9 cellular contexts compared by ENCODE assay signal in the genomic region with DNA sequence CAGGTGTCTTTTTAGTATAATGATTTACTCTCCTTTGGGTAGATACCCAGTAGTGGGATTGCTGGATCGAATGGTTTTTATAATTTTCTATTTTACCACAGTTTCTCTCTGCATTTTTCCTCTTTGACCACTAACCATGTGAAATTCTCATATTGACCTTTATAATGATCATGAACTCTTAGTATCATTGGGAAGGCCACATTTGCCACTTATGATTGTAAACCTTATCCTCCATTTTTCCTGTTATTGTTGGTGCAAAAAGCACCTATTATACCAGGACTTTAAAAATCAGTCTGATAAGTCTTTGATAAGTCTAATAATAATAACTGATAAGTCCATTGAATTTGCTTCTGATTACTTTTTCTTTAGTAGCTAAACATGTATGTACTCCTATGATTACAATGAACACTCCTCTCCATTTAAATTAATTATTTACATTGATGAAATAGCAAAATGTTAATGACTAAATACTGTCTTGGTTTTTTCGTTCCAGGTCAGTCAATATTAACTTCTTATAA. TPM values are rescaled to one million over a fixed set of nuclear protein-coding genes. Genes with fewer than 3 reads are reported as not detected.
DNase-seq lines count a peak whose midpoint lies in the region; ATAC-seq, FAIRE-seq and TF ChIP-seq lines count a peak whose summit lies in the region.
"Had no signal": no experiment of that assay in that cellular context is flagged by ENCODE, and none has a peak within 500 bp of the region (broad histone marks: within the 10 kb centered on the region; RNA-seq: fewer than 3 reads in every experiment).

No MANE protein-coding gene starts in this region.

- no peaks in the 10 kb centered on the region for H3K9me3 ChIP-seq in IMR-90 (ENCODE audit: control insufficient read depth, insufficient read depth, low read length)
- no peaks in the 10 kb centered on the region for H3K9me3 ChIP-seq in small intestine (ENCODE audit: control insufficient read depth, low read depth)

- H3K4me3 ChIP-seq in IMR-90 (ENCODE audit: insufficient read depth, low read depth, low read length): no peak overlapping the region
- H3K4me3 ChIP-seq in fibroblast of pulmonary artery (replicated peaks; ENCODE audit: low read depth, low read length): peak overlapping the region; percentile 96
- no peak overlapping the region for H3K4me3 ChIP-seq in small intestine (ENCODE audit: low read depth in 1 of 2, low read length in 2 of 2)

- peaks cover 2% of the 10 kb centered on the region; the same call in 1 of the 2 replicates for H3K4me1 ChIP-seq in IMR-90 (ENCODE audit: control insufficient read depth, insufficient read depth, low read length)
- peaks cover 0 to 2% of the 10 kb centered on the region in 2 donors for H3K4me1 ChIP-seq in small intestine (ENCODE audit: control insufficient read depth in 2 of 2, insufficient read depth in 1 of 2, low read depth in 1 of 2, low read length in 1 of 2)

- peak overlapping the region; percentile 69 for H3K4me3 Mint-ChIP-seq in activated T-helper 1 cell treated with anti-CD3 and anti-CD28 coated beads, Interleukin-12 subunit alpha, Interleukin-12 subunit beta, Interleukin-2, Interleukin-4 antibody, amounts not matched to agents 30 ng/mL and 10 ng/mL and 1 ng/mL, durations not matched to agents 14 hours and 24 hours and 36 hours
- H3K4me3 Mint-ChIP-seq: endodermal cell had no signal

- H3K36me3 Mint-ChIP-seq in activated T-helper 1 cell treated with anti-CD3 and anti-CD28 coated beads, Interleukin-12 subunit alpha, Interleukin-12 subunit beta, Interleukin-2, Interleukin-4 antibody, amounts not matched to agents 30 ng/mL and 10 ng/mL and 1 ng/mL, durations not matched to agents 14 hours and 24 hours and 36 hours (ENCODE audit: low read depth): peaks cover 51% of the 10 kb centered on the region

- no peak for FAIRE-seq in small intestine (lab: Jason Lieb, UNC)

- POLR2A ChIA-PET in IMR-90 (lab: Charles Lee; ENCODE audit: unreplicated experiment): interaction anchor here (0.6 to 0.7 kb wide), 3 partner anchors 9 to 73 kb away, joined by 4 to 11 read pairs (median 6); a partner anchor contains a TSS

- H4K91ac ChIP-seq in IMR-90 (ENCODE audit: insufficient read depth, low read depth, low read length): no peak overlapping the region

- no peak overlapping the region for H2BK120ac ChIP-seq in IMR-90 (ENCODE audit: low read depth, low read length)

- H3K9me1 ChIP-seq in IMR-90 (ENCODE audit: insufficient read depth, low read length): no peaks in the 10 kb centered on the region; the same call in 1 of the 2 replicates

- 0 out of 2 replicates have a peak overlapping the region, but pooled peaks have one; percentile 10 for H3K4me2 ChIP-seq in IMR-90 (ENCODE audit: low read depth, low read length)

- no peak overlapping the region for H3K27ac ChIP-seq in IMR-90 (ENCODE audit: insufficient read depth, low read length)
- H3K27ac ChIP-seq in small intestine (ENCODE audit: low read depth in 1 of 2, low read length in 1 of 2): no peak overlapping the region

- H2AFZ ChIP-seq in IMR-90 (replicated peaks; ENCODE audit: low read length, poor library complexity): no peak overlapping the region

- no peak for TF ChIP-seq POLR2A in IMR-90 (IDR thresholded peaks at IDR 0.05; ENCODE audit: low read depth, low read length)

- CTCF ChIA-PET in IMR-90 (lab: Yijun Ruan, JAX): no interaction called here

- H2AK5ac ChIP-seq in IMR-90 (ENCODE audit: low read depth, low read length): no peak overlapping the region

- TF ChIP-seq CTCF in IMR-90 (conservative IDR thresholded peaks at IDR 0.05; ENCODE audit: low read depth, low read length): no peak
- no peak for TF ChIP-seq CTCF in fibroblast of pulmonary artery (IDR thresholded peaks at IDR 0.05; ENCODE audit: low read length, missing control alignments)

- no CpG with 5 or more reads among the region's 2 CpGs for WGBS in IMR-90 (ENCODE audit: extremely low coverage in 2 of 2, insufficient read length in 1 of 2), 2 experiments
- 51 to 75% (median 71%) methylated on average over 2 of the region's 2 CpGs for WGBS in small intestine, 3 donors

- H4K20me1 ChIP-seq in IMR-90 (ENCODE audit: insufficient read depth, low read length): peaks cover 96% of the 10 kb centered on the region

- no TSS peak for BruUV-seq in IMR-90 (replicated peaks; lab: Mats Ljungman, UMichigan)

- intact Hi-C loops in IMR-90 (cut with micrococcal nuclease): loop anchor here (5.0 kb wide), 1 partner anchor 80 kb away; no protein-coding TSS in a partner anchor
- intact Hi-C loops in activated T-helper 1 cell treated with anti-CD3 and anti-CD28 coated beads, Interleukin-12 subunit alpha, Interleukin-12 subunit beta, Interleukin-2, Interleukin-4 antibody, amounts not matched to agents 30 ng/mL and 10 ng/mL and 1 ng/mL, durations not matched to agents 14 hours and 24 hours and 36 hours (cut with micrococcal nuclease): loop anchor here (2.0 kb wide), 1 partner anchor 23 kb away; no protein-coding TSS in a partner anchor

- dilution Hi-C loops in IMR-90 (cut with HindIII; ENCODE audit: low sequenced_read_pairs, unreplicated experiment): no loop called here

- H4K8ac ChIP-seq in IMR-90 (ENCODE audit: low read depth in 2 of 2, low read length in 2 of 2): no peak overlapping the region

- H3K4ac ChIP-seq in IMR-90 (ENCODE audit: low read depth, low read length): no peak overlapping the region

- in situ Hi-C loops in IMR-90 (cut with MboI; ENCODE audit: low sequenced_read_pairs): no loop called here

- H3K79me1 ChIP-seq in IMR-90 (ENCODE audit: low read depth in 1 of 2, low read length in 2 of 2): peaks cover 5 to 40% of the 10 kb centered on the region in 2 experiments; a peak in 3 of 4 replicates

- no peak overlapping the region for H2BK5ac ChIP-seq in IMR-90 (ENCODE audit: low read depth, low read length, poor library complexity, severe bottlenecking)

- no peak for TF ChIP-seq RAD21 in IMR-90 (IDR thresholded peaks at IDR 0.05; ENCODE audit: low read length)

- DNase-seq in IMR-90 (peak; percentile 34), fibroblast of pulmonary artery (ENCODE audit: low read depth) (peak; percentile 52), small intestine (peak; percentile 11), NCI-H510A treated with DMSO at 0.1 percent for 48 hours (lab: John Stamatoyannopoulos, UW) (no peak), ureter (ENCODE audit: low spot score) (no peak)
- no peak for DNase-seq in activated T-helper 1 cell treated with anti-CD3 and anti-CD28 coated beads, Interleukin-12 subunit alpha, Interleukin-12 subunit beta, Interleukin-2, Interleukin-4 antibody, amounts not matched to agents 30 ng/mL and 10 ng/mL and 1 ng/mL, durations not matched to agents 14 hours and 24 hours and 36 hours (ENCODE audit: low spot score)
- DNase-seq in stimulated activated CD4-positive, alpha-beta T cell treated with anti-CD3 and anti-CD28 coated beads, Interleukin-1b, Interleukin-23, amount 100 ng/mL, for 48 hours: no peak
- DNase-seq: endodermal cell, substantia nigra had no signal

- no peak overlapping the region for H3K18ac ChIP-seq in IMR-90 (ENCODE audit: low read depth, low read length)

- H3K14ac ChIP-seq in IMR-90 (replicated peaks; ENCODE audit: low read depth, low read length): no peak overlapping the region

- H4K5ac ChIP-seq in IMR-90 (ENCODE audit: low read depth, low read length): no peak overlapping the region

- H3K56ac ChIP-seq in IMR-90 (ENCODE audit: extremely low read depth, insufficient read depth, low read length): no peak overlapping the region

- no peak overlapping the region for H3K23ac ChIP-seq in IMR-90 (ENCODE audit: low read depth, low read length)

- ATAC-seq in IMR-90 (ENCODE audit: low read depth): no peak

- H2BK20ac ChIP-seq in IMR-90 (ENCODE audit: low read depth, low read length): no peak overlapping the region

- H2AK9ac ChIP-seq in IMR-90 (replicated peaks; ENCODE audit: low read depth, low read length, poor library complexity): no peak overlapping the region

- H3K27me3 Mint-ChIP-seq in activated T-helper 1 cell treated with anti-CD3 and anti-CD28 coated beads, Interleukin-12 subunit alpha, Interleukin-12 subunit beta, Interleukin-2, Interleukin-4 antibody, amounts not matched to agents 30 ng/mL and 10 ng/mL and 1 ng/mL, durations not matched to agents 14 hours and 24 hours and 36 hours (ENCODE audit: insufficient read depth): no peaks in the 10 kb centered on the region

- H3K9ac ChIP-seq in IMR-90 (ENCODE audit: low read depth, low read length): no peak overlapping the region

- peak overlapping the region; percentile 75 for H3K27ac Mint-ChIP-seq in activated T-helper 1 cell treated with anti-CD3 and anti-CD28 coated beads, Interleukin-12 subunit alpha, Interleukin-12 subunit beta, Interleukin-2, Interleukin-4 antibody, amounts not matched to agents 30 ng/mL and 10 ng/mL and 1 ng/mL, durations not matched to agents 14 hours and 24 hours and 36 hours
- H3K27ac Mint-ChIP-seq: endodermal cell had no signal

- H3K9me3 Mint-ChIP-seq in activated T-helper 1 cell treated with anti-CD3 and anti-CD28 coated beads, Interleukin-12 subunit alpha, Interleukin-12 subunit beta, Interleukin-2, Interleukin-4 antibody, amounts not matched to agents 30 ng/mL and 10 ng/mL and 1 ng/mL, durations not matched to agents 14 hours and 24 hours and 36 hours: no peaks in the 10 kb centered on the region
- H3K9me3 Mint-ChIP-seq: endodermal cell had no signal

- H3K27me3 ChIP-seq in IMR-90 (ENCODE audit: control insufficient read depth, insufficient read depth, low read length): no peaks in the 10 kb centered on the region
- H3K27me3 ChIP-seq in small intestine (ENCODE audit: control insufficient read depth in 2 of 2, insufficient read depth in 2 of 2, low read length in 2 of 2): no peaks in the 10 kb centered on the region

- peaks cover 40% of the 10 kb centered on the region for H3K36me3 ChIP-seq in IMR-90 (ENCODE audit: control insufficient read depth, insufficient read depth, low read length)
- H3K36me3 ChIP-seq in small intestine (ENCODE audit: control insufficient read depth in 2 of 2, insufficient read depth in 2 of 2, low read length in 2 of 2): peaks cover 0 to 6% of the 10 kb centered on the region in 2 donors

- H2BK15ac ChIP-seq in IMR-90 (ENCODE audit: low read depth, low read length): no peak overlapping the region

- peaks cover 91% of the 10 kb centered on the region for H3K4me1 Mint-ChIP-seq in activated T-helper 1 cell treated with anti-CD3 and anti-CD28 coated beads, Interleukin-12 subunit alpha, Interleukin-12 subunit beta, Interleukin-2, Interleukin-4 antibody, amounts not matched to agents 30 ng/mL and 10 ng/mL and 1 ng/mL, durations not matched to agents 14 hours and 24 hours and 36 hours (ENCODE audit: low read depth)

RNA-seq across cellular contexts. Expression of a gene that starts 9.6 kb away (rescaled TPM):
- 30.1 and 38.0 TPM in 2 replicates for total RNA-seq in IMR-90 (2012; rRNA removed)
- polyA plus RNA-seq in IMR-90 (2012; rRNA removed): 56.3 and 114 TPM in 2 replicates
- polyA plus RNA-seq in IMR-90 (2012; cell fraction: cytosol; rRNA removed): 12.5 and 21.1 TPM in 2 replicates
- polyA plus RNA-seq in IMR-90 (2012; cell fraction: nucleus; rRNA removed; ENCODE audit: low replicate concordance): 237 and 1,050 TPM in 2 replicates
- 507 and 517 TPM in 2 replicates for total RNA-seq in activated T-helper 1 cell treated with anti-CD3 and anti-CD28 coated beads, Interleukin-12 subunit alpha, Interleukin-12 subunit beta, Interleukin-2, Interleukin-4 antibody, amounts not matched to agents 30 ng/mL and 10 ng/mL and 1 ng/mL, durations not matched to agents 14 hours and 24 hours and 36 hours
- 1,000 to 10,000 TPM in 1 of 3 donors, 100 to 1,000 TPM in 2; 256 to 3,420 (median 665) TPM for polyA plus RNA-seq in small intestine
- total RNA-seq in ureter: 1,155 TPM

RNA-seq across cellular contexts. Expression of a gene that starts 45.8 kb away (rescaled TPM):
- total RNA-seq in IMR-90 (2012; rRNA removed) (10.8 and 11.3 TPM in 2 replicates), ureter (31.2 TPM)
- polyA plus RNA-seq in IMR-90 (2012; rRNA removed) (19.8 and 22.5 TPM in 2 replicates), small intestine (10 to 100 TPM; 24.4 to 31.1 (median 27.7) TPM)
- polyA plus RNA-seq in IMR-90 (2012; cell fraction: cytosol; rRNA removed): 30.0 and 36.2 TPM in 2 replicates
- polyA plus RNA-seq in IMR-90 (2012; cell fraction: nucleus; rRNA removed; ENCODE audit: low replicate concordance): 33.2 and 66.1 TPM in 2 replicates
- total RNA-seq in activated T-helper 1 cell treated with anti-CD3 and anti-CD28 coated beads, Interleukin-12 subunit alpha, Interleukin-12 subunit beta, Interleukin-2, Interleukin-4 antibody, amounts not matched to agents 30 ng/mL and 10 ng/mL and 1 ng/mL, durations not matched to agents 14 hours and 24 hours and 36 hours: 40.5 and 42.3 TPM in 2 replicates

RNA-seq across cellular contexts. Expression of a gene that starts 49.7 kb away (rescaled TPM):
- total RNA-seq in IMR-90 (2012; rRNA removed) (0.56 and 0.72 TPM in 2 replicates), ureter (9.4 TPM)
- polyA plus RNA-seq in IMR-90 (2012; rRNA removed) (1.2 and 1.3 TPM in 2 replicates), small intestine (10 to 100 TPM; 13.9 to 26.2 (median 18.1) TPM)
- polyA plus RNA-seq in IMR-90 (2012; cell fraction: cytosol; rRNA removed): 0.69 and 1.5 TPM in 2 replicates
- polyA plus RNA-seq in IMR-90 (2012; cell fraction: nucleus; rRNA removed; ENCODE audit: low replicate concordance): 5.8 and 7.2 TPM in 2 replicates
- 15.3 and 19.4 TPM in 2 replicates for total RNA-seq in activated T-helper 1 cell treated with anti-CD3 and anti-CD28 coated beads, Interleukin-12 subunit alpha, Interleukin-12 subunit beta, Interleukin-2, Interleukin-4 antibody, amounts not matched to agents 30 ng/mL and 10 ng/mL and 1 ng/mL, durations not matched to agents 14 hours and 24 hours and 36 hours

Comparison
In these comparisons a context has a peak if more than half of its experiments do, and no peak if none do; other contexts are left out.
1. DNase-seq: peak in IMR-90 (single experiment), fibroblast of pulmonary artery (single experiment) and small intestine (single experiment); none in activated T-helper 1 cell treated with anti-CD3 and anti-CD28 coated beads, Interleukin-12 subunit alpha, Interleukin-12 subunit beta, Interleukin-2, Interleukin-4 antibody, amounts not matched to agents 30 ng/mL and 10 ng/mL and 1 ng/mL, durations not matched to agents 14 hours and 24 hours and 36 hours (single experiment), NCI-H510A treated with DMSO at 0.1 percent for 48 hours (single experiment), ureter (single experiment) and stimulated activated CD4-positive, alpha-beta T cell treated with anti-CD3 and anti-CD28 coated beads, Interleukin-1b, Interleukin-23, amount 100 ng/mL, for 48 hours (single experiment).
2. RNA of a gene that starts 9.6 kb away (total RNA-seq): 1,155 TPM in ureter (single experiment) and 507 to 517 TPM in activated T-helper 1 cell treated with anti-CD3 and anti-CD28 coated beads, Interleukin-12 subunit alpha, Interleukin-12 subunit beta, Interleukin-2, Interleukin-4 antibody, amounts not matched to agents 30 ng/mL and 10 ng/mL and 1 ng/mL, durations not matched to agents 14 hours and 24 hours and 36 hours; 30.1 to 38.0 TPM in IMR-90; every median in the first group is over 10 times any median in the second.